Comparison of ENCODE assay signal across 16 cellular contexts in the genomic region with DNA sequence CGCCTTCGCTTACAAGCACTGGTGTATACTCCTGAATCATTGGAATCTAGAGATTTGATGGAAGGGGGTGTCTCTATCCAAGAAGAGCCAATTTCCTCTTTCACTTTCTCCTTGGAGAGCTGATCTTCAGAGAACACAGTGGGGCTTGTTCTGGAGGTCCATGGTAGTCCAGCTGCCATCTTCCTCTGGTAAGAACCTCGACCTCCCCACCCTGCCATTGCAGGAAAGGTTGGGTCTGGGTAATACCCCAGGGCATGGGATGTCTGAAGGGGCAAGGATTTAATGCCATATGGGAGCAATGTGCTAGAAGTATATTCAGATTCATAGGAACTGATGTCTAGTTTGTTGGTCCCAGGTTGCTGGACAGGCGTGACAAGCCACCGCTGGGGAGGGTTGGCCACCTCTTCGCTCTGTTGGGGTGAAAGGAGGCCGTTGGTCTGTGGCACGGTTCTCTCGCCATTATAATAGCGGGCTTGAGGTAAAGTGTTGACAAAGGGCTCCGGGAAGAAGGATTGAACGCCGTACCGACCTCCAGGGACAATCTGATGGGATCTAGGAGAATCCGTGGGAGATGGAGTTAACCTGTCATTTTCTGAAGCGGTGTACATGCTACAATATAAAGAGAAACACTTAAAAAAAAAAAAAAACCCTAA. TPM values are rescaled to one million over a fixed set of nuclear protein-coding genes. Genes with fewer than 3 reads are reported as not detected.
"Had no signal": no experiment of that assay in that cellular context is flagged by ENCODE, and none has a peak within 500 bp of the region (broad histone marks: within the 10 kb centered on the region; RNA-seq: fewer than 3 reads in every experiment).

No MANE protein-coding gene starts in this region.

- H3K27ac Mint-ChIP-seq: activated naive CD4-positive, alpha-beta T cell treated with anti-CD3 and anti-CD28 coated beads, Interleukin-2, amount 10 ng/mL, durations not matched to agents 7 days and 5 days; activated T-helper 2 cell treated with anti-CD3 and anti-CD28 coated beads, Interferon-gamma antibody, Interleukin-2, Interleukin-4, amounts not matched to agents 10 μg/mL and 5 μg/mL and 100 μg/mL, durations not matched to agents 14 hours and 24 hours and 36 hours; T-helper 2 cell treated with Interferon-gamma antibody and Interleukin-4, amounts not matched to agents 5 μg/mL and 100 μg/mL, for 36 hours had no signal

- H3K4me3 ChIP-seq: coronary artery, pancreas, sigmoid colon, SJSA1, tibial artery had no signal

- DNase-seq: activated naive CD4-positive, alpha-beta T cell treated with anti-CD3 and anti-CD28 coated beads, Interleukin-2, amount 10 ng/mL, durations not matched to agents 7 days and 5 days; caudate nucleus; effector CD4-positive, alpha-beta T cell; foreskin keratinocyte; glutamatergic neuron; pancreas; sigmoid colon; stimulated activated CD4-positive, alpha-beta T cell treated with anti-CD3 and anti-CD28 coated beads, Interleukin-1b, Interleukin-23, amount 100 ng/mL, for 48 hours; SW 1271; tibial artery had no signal

- H3K9me3 ChIP-seq: pancreas, sigmoid colon, SJSA1, tibial artery had no signal

- H3K4me3 Mint-ChIP-seq: activated naive CD4-positive, alpha-beta T cell treated with anti-CD3 and anti-CD28 coated beads, Interleukin-2, amount 10 ng/mL, durations not matched to agents 7 days and 5 days; neural crest cell; T-helper 2 cell treated with Interferon-gamma antibody and Interleukin-4, amounts not matched to agents 5 μg/mL and 100 μg/mL, for 36 hours had no signal

- ATAC-seq: activated CD4-positive, CD25-positive, alpha-beta regulatory T cell treated with anti-CD3 and anti-CD28 coated beads, Interleukin-2, amount 50 U/mL, for 24 hours; foreskin keratinocyte; pancreas had no signal

- H3K9me3 Mint-ChIP-seq: activated naive CD4-positive, alpha-beta T cell treated with anti-CD3 and anti-CD28 coated beads, Interleukin-2, amount 10 ng/mL, durations not matched to agents 7 days and 5 days; activated T-helper 2 cell treated with anti-CD3 and anti-CD28 coated beads, Interferon-gamma antibody, Interleukin-2, Interleukin-4, amounts not matched to agents 10 μg/mL and 5 μg/mL and 100 μg/mL, durations not matched to agents 14 hours and 24 hours and 36 hours; neural crest cell; T-helper 2 cell treated with Interferon-gamma antibody and Interleukin-4, amounts not matched to agents 5 μg/mL and 100 μg/mL, for 36 hours had no signal

- H3K36me3 ChIP-seq: pancreas, sigmoid colon, SJSA1, tibial artery had no signal

RNA-seq across cellular contexts. Expression of a gene that starts 4.8 kb away (rescaled TPM):
- total RNA-seq: neural crest cell, sigmoid colon, SJSA1 had no signal
